In genomic region chr4:145525291-145525740, GRCh38 we compare ENCODE assay signal across 9 cellular contexts. TPM values are rescaled to one million over a fixed set of nuclear protein-coding genes. Genes with fewer than 3 reads are reported as not detected.
A peak's percentile ranks its signal among the peaks of the same experiment; 100 is the strongest.
DNase-seq lines count a peak whose midpoint lies in the region; ATAC-seq and TF ChIP-seq lines count a peak whose summit lies in the region.
"Had no signal": no experiment of that assay in that cellular context is flagged by ENCODE, and none has a peak within 500 bp of the region (broad histone marks: within the 10 kb centered on the region; RNA-seq: fewer than 3 reads in every experiment).

No MANE protein-coding gene starts in this region.

- CTCF ChIA-PET in SK-N-SH (lab: Yijun Ruan, JAX), result no interaction called here
- CTCF ChIA-PET in Calu3 (lab: Charles Lee), result no interaction called here

- H3K4me3 Mint-ChIP-seq in Calu3 (ENCODE audit: low read depth, unreplicated experiment), result no peak overlapping the region
- H3K4me3 Mint-ChIP-seq: CD8-positive, alpha-beta T cell had no signal

- H3K27ac Mint-ChIP-seq in Calu3 (ENCODE audit: unreplicated experiment), result no peak overlapping the region
- H3K27ac Mint-ChIP-seq: CD8-positive, alpha-beta T cell had no signal

- H3K9me3 Mint-ChIP-seq in Calu3 (ENCODE audit: low read depth, unreplicated experiment), result no peaks in the 10 kb centered on the region
- H3K9me3 Mint-ChIP-seq: CD8-positive, alpha-beta T cell had no signal

- H4K20me1 ChIP-seq in GM23248 (ENCODE audit: insufficient read depth), result no peaks in the 10 kb centered on the region
- H4K20me1 ChIP-seq in SK-N-SH (ENCODE audit: insufficient read depth), result no peaks in the 10 kb centered on the region

- peak overlapping the region; percentile 6 for H3K27ac ChIP-seq in GM23248
- H3K27ac ChIP-seq in SK-N-SH (ENCODE audit: low read depth in 2 of 2, low read length in 1 of 2), result peak overlapping the region in 1 of 2 experiments; percentile 87; a peak in 2 of 4 replicates
- H3K27ac ChIP-seq in testis, result no peak overlapping the region
- H3K27ac ChIP-seq: VCaP had no signal

- H2AFZ ChIP-seq in GM23248, result peak overlapping the region; percentile 27
- no peak overlapping the region for H2AFZ ChIP-seq in SK-N-SH (ENCODE audit: low read depth)

- H3K4me2 ChIP-seq in GM23248 (ENCODE audit: unreplicated experiment), result peak overlapping the region; percentile 26
- no peak overlapping the region for H3K4me2 ChIP-seq in SK-N-SH
- H3K4me2 ChIP-seq in skeletal muscle satellite cell (ENCODE audit: low read length), result peak overlapping the region; percentile 61

- H3K4me1 ChIP-seq in GM23248 (ENCODE audit: insufficient read depth) (peaks cover 18% of the 10 kb centered on the region), SK-N-SH (ENCODE audit: control insufficient read depth in 1 of 2, insufficient read depth in 2 of 2, low read depth in 1 of 2, low read length in 1 of 2) (peaks cover 0 to 25% of the 10 kb centered on the region in 2 experiments; a peak in 3 of 4 replicates), skeletal muscle satellite cell (ENCODE audit: control insufficient read depth, insufficient read depth, low read length) (peaks cover 23% of the 10 kb centered on the region), testis (no peaks in the 10 kb centered on the region)

- H3K9me3 ChIP-seq in GM23248 (ENCODE audit: low read depth), result no peaks in the 10 kb centered on the region
- H3K9me3 ChIP-seq in SK-N-SH, result no peaks in the 10 kb centered on the region
- no peaks in the 10 kb centered on the region for H3K9me3 ChIP-seq in skeletal muscle satellite cell (replicated peaks; ENCODE audit: low read length)
- H3K9me3 ChIP-seq in testis, result no peaks in the 10 kb centered on the region

- no peak for TF ChIP-seq POLR2A in testis (IDR thresholded peaks at IDR 0.05)

- H3K4me3 ChIP-seq in GM23248, result peak overlapping the region; percentile 16
- H3K4me3 ChIP-seq in SK-N-SH (ENCODE audit: low read depth in 2 of 2, low read length in 1 of 2), result no peak overlapping the region; a peak in 1 of 4 replicates
- peak overlapping the region; percentile 10 for H3K4me3 ChIP-seq in skeletal muscle satellite cell (ENCODE audit: low read length)
- no peak overlapping the region for H3K4me3 ChIP-seq in testis

- no peaks in the 10 kb centered on the region for H3K27me3 Mint-ChIP-seq in Calu3 (ENCODE audit: unreplicated experiment)

- POLR2A ChIA-PET in SK-N-SH (lab: Yijun Ruan, JAX), result no interaction called here

- peak in 1 of 2 experiments; percentile 44; a peak in 1 of 4 replicates for TF ChIP-seq EP300 in SK-N-SH (IDR thresholded peaks at IDR 0.05; ENCODE audit: borderline replicate concordance in 1 of 2, low read depth in 1 of 2, low read length in 1 of 2)

- WGBS in GM23248 (ENCODE audit: low coverage in 1 of 2, low lambda C conversion rate in 2 of 2, missing lambda C conversion rate in 2 of 2), 2 experiments, result 9 to 13% methylated on average over 1 of the region's 1 CpG
- 60% methylated on average over 1 of the region's 1 CpG for whole genome bisulfite sequencing in SK-N-SH (ENCODE audit: low lambda C conversion rate)
- 48 to 50% methylated on average over 1 of the region's 1 CpG for WGBS in testis, 2 donors

- H3K36me3 Mint-ChIP-seq in Calu3 (ENCODE audit: insufficient read depth, unreplicated experiment), result peaks cover 13% of the 10 kb centered on the region
- H3K36me3 Mint-ChIP-seq: CD8-positive, alpha-beta T cell had no signal

- TF ChIP-seq CTCF in SK-N-SH (IDR thresholded peaks at IDR 0.05) (no peak), testis (IDR thresholded peaks at IDR 0.05) (no peak), Calu3 (IDR thresholded peaks at IDR 0.05; ENCODE audit: unreplicated experiment) (no peak)

- H3K9ac ChIP-seq in GM23248, result no peak overlapping the region
- H3K9ac ChIP-seq in SK-N-SH, result no peak overlapping the region
- peak overlapping the region; percentile 38 for H3K9ac ChIP-seq in skeletal muscle satellite cell (ENCODE audit: low read depth, low read length)

- H3K4me1 Mint-ChIP-seq in Calu3 (ENCODE audit: low read depth, unreplicated experiment), result no peaks in the 10 kb centered on the region

- H3K27me3 ChIP-seq in GM23248 (replicated peaks; ENCODE audit: insufficient read depth) (no peaks in the 10 kb centered on the region), SK-N-SH (ENCODE audit: insufficient read depth) (no peaks in the 10 kb centered on the region), skeletal muscle satellite cell (ENCODE audit: control insufficient read depth, insufficient read depth, low read length) (no peaks in the 10 kb centered on the region), testis (no peaks in the 10 kb centered on the region)

- H3F3A ChIP-seq in GM23248 (ENCODE audit: insufficient read depth) (peaks cover 21% of the 10 kb centered on the region), SK-N-SH (replicated peaks; ENCODE audit: insufficient read depth) (no peaks in the 10 kb centered on the region)

- in situ Hi-C loops in GM23248 (cut with MboI), result no loop called here

- DNase-seq in GM23248 (peak; percentile 36), SK-N-SH (peak; percentile 68), left ventricle myocardium superior (no peak), testis (no peak), Calu3 (no peak), NCI-H526 (lab: John Stamatoyannopoulos, UW) (no peak)
- DNase-seq: CD8-positive, alpha-beta T cell had no signal

- H3K79me2 ChIP-seq in GM23248 (ENCODE audit: insufficient read depth) (peaks cover 72% of the 10 kb centered on the region), SK-N-SH (ENCODE audit: insufficient read depth) (peaks cover 25% of the 10 kb centered on the region; the same call in 1 of the 2 replicates)

- H3K36me3 ChIP-seq in GM23248 (ENCODE audit: low read depth), result no peaks in the 10 kb centered on the region
- H3K36me3 ChIP-seq in SK-N-SH (replicated peaks in 1 of 2; ENCODE audit: control insufficient read depth in 1 of 2, insufficient read depth in 2 of 2, low read length in 1 of 2), result peaks cover 2 to 4% of the 10 kb centered on the region in 2 experiments
- H3K36me3 ChIP-seq in skeletal muscle satellite cell (ENCODE audit: insufficient read depth, low read length), result no peaks in the 10 kb centered on the region
- H3K36me3 ChIP-seq in testis (ENCODE audit: low read depth, missing control alignments), result no peaks in the 10 kb centered on the region

- ATAC-seq in left ventricle myocardium superior, result peak; percentile 44
- ATAC-seq: CD8-positive, alpha-beta T cell had no signal

- BruUV-seq in Calu3 (replicated peaks; lab: Mats Ljungman, UMichigan), result no TSS peak

- H3K9me2 ChIP-seq in GM23248 (ENCODE audit: insufficient read depth) (no peaks in the 10 kb centered on the region), SK-N-SH (no peaks in the 10 kb centered on the region)

- intact Hi-C loops in left ventricle myocardium superior (cut with micrococcal nuclease) (no loop called here), testis (cut with DNase I; ENCODE audit: low total_unique reads) (no loop called here), Calu3 (cut with micrococcal nuclease; ENCODE audit: unreplicated experiment) (no loop called here)

- TF ChIP-seq RAD21 in SK-N-SH (IDR thresholded peaks at IDR 0.05; ENCODE audit: low read length), result no peak

TF ChIP-seq in SK-N-SH, 30 proteins besides CTCF, POLR2A, EP300 and RAD21:
- no peak for TF ChIP-seq TCF12 (IDR thresholded peaks at IDR 0.05)
- peak; percentile 81 for TF ChIP-seq GATA2 (CRISPR knock-in tag; IDR thresholded peaks at IDR 0.05)
- no peak for TF ChIP-seq POLR2AphosphoS5 (IDR thresholded peaks at IDR 0.05; ENCODE audit: low read depth, low read length)
- no peak for TF ChIP-seq JUND (IDR thresholded peaks at IDR 0.05)
- TF ChIP-seq EZH2phosphoT487 (IDR thresholded peaks at IDR 0.05; ENCODE audit: borderline replicate concordance, low read depth), result no peak

RNA-seq across cellular contexts. Expression of gene SMAD1, which starts 43.7 kb away (rescaled TPM):
- total RNA-seq in GM23248 (2014; rRNA removed; shearing (Covaris generic)), result 24.0 and 24.9 TPM in 2 replicates
- polyA plus RNA-seq in GM23248 (2016; fragmentation: Nextera tagmentation; extraction: Ambion mirVana) (17.8 and 20.2 TPM in 2 replicates), SK-N-SH (2012; rRNA removed) (46.0 and 58.2 TPM in 2 replicates), testis (ENCODE audit: insufficient read depth, low read depth, low replicate concordance) (30.1 TPM)
- polyA plus RNA-seq in SK-N-SH (2012; cell fraction: cytosol; rRNA removed), result 48.8 and 50.6 TPM in 2 replicates
- polyA plus RNA-seq in SK-N-SH (2012; cell fraction: nucleus; rRNA removed), result 51.5 and 55.6 TPM in 2 replicates
- total RNA-seq in left ventricle myocardium superior (12.5 TPM), testis (10 to 100 TPM; 29.6 to 37.6 TPM), Calu3 (2022) (15.3 and 19.3 TPM in 2 replicates)
- total RNA-seq in skeletal muscle satellite cell (2012; rRNA removed), result 12.9 and 16.5 TPM in 2 replicates
- total RNA-seq: CD8-positive, alpha-beta T cell had no signal

Comparison
In these comparisons a context has a peak if more than half of its experiments do, and no peak if none do; other contexts are left out.
1. DNase-seq: peak in GM23248 (single experiment) and SK-N-SH (single experiment); none in left ventricle myocardium superior (single experiment), testis (single experiment), Calu3 (single experiment) and NCI-H526 (0 of 2).
2. H3K4me3 ChIP-seq: peak in GM23248 (single experiment) and skeletal muscle satellite cell (single experiment); none in SK-N-SH (0 of 2) and testis (0 of 2).